ENCODE assay signal across 17 cellular contexts in the genomic region with DNA sequence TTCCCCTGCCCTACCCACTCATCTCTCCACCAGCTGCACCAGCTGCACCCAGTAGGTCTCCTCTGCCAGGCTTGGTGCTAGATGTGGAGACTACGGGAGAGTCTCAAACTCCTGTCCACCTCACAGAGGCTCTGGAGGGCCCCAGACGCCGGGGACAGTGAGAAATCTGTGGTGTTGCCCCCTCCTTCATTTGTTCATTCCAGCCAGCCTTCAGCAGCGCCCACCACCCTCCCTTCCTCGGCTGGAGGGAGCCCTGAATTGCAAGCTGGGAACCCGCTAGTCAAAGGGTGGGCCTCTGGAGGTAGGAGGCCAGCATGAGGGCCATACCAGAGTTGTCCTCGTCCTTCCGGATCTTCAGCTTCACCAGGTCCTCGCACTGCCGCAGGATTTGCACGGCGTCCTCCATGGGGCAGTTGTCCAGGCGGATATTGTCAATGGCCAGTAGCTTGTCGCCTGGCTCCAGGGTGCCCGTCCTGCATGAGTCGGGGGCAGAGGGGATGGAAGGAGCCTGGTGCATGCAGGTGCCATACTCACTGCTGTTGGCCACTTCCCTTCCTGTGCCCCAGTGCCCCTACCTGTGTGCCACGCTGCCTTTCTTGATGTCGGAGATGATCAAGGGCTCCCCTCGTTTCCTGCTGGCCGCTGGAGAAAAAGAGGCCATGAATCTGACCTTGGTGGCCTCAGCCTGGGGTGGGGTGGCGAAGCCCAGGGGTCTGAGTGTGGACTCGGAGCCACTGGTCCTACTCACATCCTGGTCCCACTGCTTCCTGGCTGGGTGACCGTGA. TPM values are rescaled to one million over a fixed set of nuclear protein-coding genes. Genes with fewer than 3 reads are reported as not detected.
"Had no signal": no experiment of that assay in that cellular context is flagged by ENCODE, and none has a peak within 500 bp of the region (broad histone marks: within the 10 kb centered on the region; RNA-seq: fewer than 3 reads in every experiment).

No MANE protein-coding gene starts in this region.

- DNase-seq: activated CD4-positive, CD25-positive, alpha-beta regulatory T cell; activated gamma-delta T cell; activated naive CD8-positive, alpha-beta T cell treated with anti-CD3 and anti-CD28 coated beads for 36 hours; activated T-cell treated with anti-CD3 and anti-CD28 coated beads, Interleukin-2, amount 50 U/mL, for 4 hours; anterior cingulate cortex; dermis blood vessel endothelial cell; effector memory CD8-positive, alpha-beta T cell; foreskin melanocyte; midbrain; small intestine; stimulated activated naive CD8-positive, alpha-beta T cell treated with anti-CD3 and anti-CD28 coated beads, Interleukin-15, amount 100 ng/mL, for 72 hours; T-helper 2 cell had no signal

- H3K36me3 ChIP-seq: neural progenitor cell, thoracic aorta had no signal

- H3K9ac ChIP-seq: neural progenitor cell, parathyroid adenoma had no signal

- H3K9me3 ChIP-seq: thoracic aorta had no signal

- ATAC-seq: activated T-cell treated with anti-CD3 and anti-CD28 coated beads, Interleukin-2, amount 50 U/mL, for 4 hours; effector memory CD8-positive, alpha-beta T cell; stimulated activated naive CD8-positive, alpha-beta T cell treated with anti-CD3 and anti-CD28 coated beads, Interleukin-15, amount 100 ng/mL, for 72 hours had no signal

- FAIRE-seq: small intestine had no signal

- H3K4me1 ChIP-seq: neural progenitor cell had no signal

- H3K27ac ChIP-seq: epithelial cell of prostate, neural progenitor cell, parathyroid adenoma, thoracic aorta had no signal

- H3K79me2 ChIP-seq: parathyroid adenoma had no signal

- H3K4me3 ChIP-seq: lung, neural progenitor cell, thoracic aorta had no signal

- H3K27me3 ChIP-seq: neural progenitor cell had no signal

- H3K4me2 ChIP-seq: neural progenitor cell had no signal

- H2AFZ ChIP-seq: neural progenitor cell, parathyroid adenoma had no signal

RNA-seq across cellular contexts. Expression of gene GRIP2, which starts 29.1 kb away (rescaled TPM):
- total RNA-seq: activated naive CD8-positive, alpha-beta T cell treated with anti-CD3 and anti-CD28 coated beads for 36 hours; activated T-cell treated with anti-CD3 and anti-CD28 coated beads, Interleukin-2, amount 50 U/mL, for 4 hours had no signal
